ENCODE assay signal across 1 cellular context in genomic region chr4:54367059-54367458, GRCh38.
TF ChIP-seq lines count a peak whose summit lies in the region.

No MANE protein-coding gene starts in this region.

TF ChIP-seq in K562, 482 proteins besides CTCF, POLR2A, EP300 and RAD21 (continued from another document):
- TF ChIP-seq ZNF583 (CRISPR knock-in tag; IDR thresholded peaks at IDR 0.05): no peak
- no peak for TF ChIP-seq ZNF586 (CRISPR knock-in tag; conservative IDR thresholded peaks at IDR 0.05)
- no peak for TF ChIP-seq NUFIP1 (IDR thresholded peaks at IDR 0.05; ENCODE audit: partially characterized antibody)
- no peak for TF ChIP-seq HBP1 (CRISPR knock-in tag; IDR thresholded peaks at IDR 0.05)
- no peak for TF ChIP-seq RBM25 (IDR thresholded peaks at IDR 0.05; ENCODE audit: low read depth, low read length, severe bottlenecking)
- no peak for TF ChIP-seq KAT8 (IDR thresholded peaks at IDR 0.05; ENCODE audit: low read depth)
- no peak for TF ChIP-seq PATZ1 (CRISPR knock-in tag; IDR thresholded peaks at IDR 0.05; ENCODE audit: borderline replicate concordance)
- TF ChIP-seq JUNB (CRISPR knock-in tag; conservative IDR thresholded peaks at IDR 0.05): no peak
- TF ChIP-seq POLR2G (IDR thresholded peaks at IDR 0.05; ENCODE audit: low read depth, low read length): no peak
